ENCODE assay signal across 1 cellular context in genomic region chr16:30523768-30524574, GRCh38.
TF ChIP-seq lines count a peak whose summit lies in the region.

No MANE protein-coding gene starts in this region.

TF ChIP-seq in SK-N-SH treated with all-trans-retinoic acid at 6 μM for 48 hours, 23 proteins besides CTCF, POLR2A, EP300 and RAD21 (continued from another document):
- TF ChIP-seq CREB5 (CRISPR knock-in tag; IDR thresholded peaks at IDR 0.05; ENCODE audit: low read depth) = no peak
- TF ChIP-seq RARB (CRISPR knock-in tag; IDR thresholded peaks at IDR 0.05) = no peak
- no peak for TF ChIP-seq ARNTL (CRISPR knock-in tag; IDR thresholded peaks at IDR 0.05; ENCODE audit: borderline replicate concordance, low read depth)
TF ChIP-seq in SK-N-SH treated with all-trans-retinoic acid at 6 μM for 48 hours: peak in this region for 0.
